In the genomic region with DNA sequence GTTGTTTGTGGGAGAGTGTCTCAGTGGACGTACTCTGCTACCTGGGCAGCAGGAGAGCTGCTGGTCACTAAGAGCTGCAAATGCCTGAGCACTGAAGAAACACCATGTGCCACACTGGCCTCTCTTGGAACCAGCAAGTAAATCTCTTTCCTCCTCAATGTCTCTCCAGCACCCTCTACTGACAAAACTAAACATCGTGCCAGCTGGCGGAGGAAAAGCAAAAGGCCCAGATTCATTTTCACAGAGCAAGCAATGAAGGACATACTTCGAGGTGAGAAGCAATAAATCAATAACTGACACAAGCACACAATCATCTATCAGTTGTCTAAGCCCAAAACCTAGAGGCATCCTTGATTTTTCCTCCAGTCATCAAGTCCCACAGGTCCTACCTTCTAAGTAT, we compare ENCODE assay signal across 3 cellular contexts.
TF ChIP-seq lines count a peak whose summit lies in the region.

No MANE protein-coding gene starts in this region.

TF ChIP-seq in SK-N-SH, 30 proteins besides CTCF, POLR2A, EP300 and RAD21:
- TF ChIP-seq POLR2AphosphoS5 (IDR thresholded peaks at IDR 0.05; ENCODE audit: low read depth, low read length) = no peak
- TF ChIP-seq GATA2 (CRISPR knock-in tag; IDR thresholded peaks at IDR 0.05) = no peak
- TF ChIP-seq MXI1 (IDR thresholded peaks at IDR 0.05; ENCODE audit: low read depth, low read length) = no peak
- no peak for TF ChIP-seq TAF1 (IDR thresholded peaks at IDR 0.05; ENCODE audit: borderline replicate concordance, low read depth, low read length)
- TF ChIP-seq RFX5 (IDR thresholded peaks at IDR 0.05; ENCODE audit: low read length) = no peak
- TF ChIP-seq MEF2A (IDR thresholded peaks at IDR 0.05; ENCODE audit: borderline replicate concordance, low read depth) = no peak
- no peak for TF ChIP-seq TCF12 (IDR thresholded peaks at IDR 0.05)
- TF ChIP-seq, protein P1, sequence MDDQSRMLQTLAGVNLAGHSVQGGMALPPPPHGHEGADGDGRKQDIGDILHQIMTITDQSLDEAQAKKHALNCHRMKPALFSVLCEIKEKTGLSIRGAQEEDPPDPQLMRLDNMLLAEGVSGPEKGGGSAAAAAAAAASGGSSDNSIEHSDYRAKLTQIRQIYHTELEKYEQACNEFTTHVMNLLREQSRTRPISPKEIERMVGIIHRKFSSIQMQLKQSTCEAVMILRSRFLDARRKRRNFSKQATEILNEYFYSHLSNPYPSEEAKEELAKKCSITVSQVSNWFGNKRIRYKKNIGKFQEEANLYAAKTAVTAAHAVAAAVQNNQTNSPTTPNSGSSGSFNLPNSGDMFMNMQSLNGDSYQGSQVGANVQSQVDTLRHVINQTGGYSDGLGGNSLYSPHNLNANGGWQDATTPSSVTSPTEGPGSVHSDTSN (IDR thresholded peaks at IDR 0.05) = no peak
- no peak for TF ChIP-seq SMC3 (IDR thresholded peaks at IDR 0.05; ENCODE audit: low read depth, low read length)
- TF ChIP-seq FOXJ3 (CRISPR knock-in tag; IDR thresholded peaks at IDR 0.05) = no peak
- TF ChIP-seq, protein P2, sequence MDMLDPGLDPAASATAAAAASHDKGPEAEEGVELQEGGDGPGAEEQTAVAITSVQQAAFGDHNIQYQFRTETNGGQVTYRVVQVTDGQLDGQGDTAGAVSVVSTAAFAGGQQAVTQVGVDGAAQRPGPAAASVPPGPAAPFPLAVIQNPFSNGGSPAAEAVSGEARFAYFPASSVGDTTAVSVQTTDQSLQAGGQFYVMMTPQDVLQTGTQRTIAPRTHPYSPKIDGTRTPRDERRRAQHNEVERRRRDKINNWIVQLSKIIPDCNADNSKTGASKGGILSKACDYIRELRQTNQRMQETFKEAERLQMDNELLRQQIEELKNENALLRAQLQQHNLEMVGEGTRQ (IDR thresholded peaks at IDR 0.05; ENCODE audit: borderline replicate concordance, low read depth, low read length) = no peak
TF ChIP-seq in SK-N-SH: peak in this region for 0.

TF ChIP-seq in SK-N-SH treated with all-trans-retinoic acid at 6 μM for 48 hours, 23 proteins besides CTCF, POLR2A, EP300 and RAD21:
- TF ChIP-seq ZNF8 (CRISPR knock-in tag; IDR thresholded peaks at IDR 0.05) (no peak), GLIS3 (CRISPR knock-in tag; IDR thresholded peaks at IDR 0.05) (no peak), ZNF565 (CRISPR knock-in tag; conservative IDR thresholded peaks at IDR 0.05; ENCODE audit: low read depth) (no peak), PPARA (CRISPR knock-in tag; IDR thresholded peaks at IDR 0.05; ENCODE audit: borderline replicate concordance) (no peak), ZNF70 (CRISPR knock-in tag; IDR thresholded peaks at IDR 0.05) (no peak), ZFP3 (CRISPR knock-in tag; IDR thresholded peaks at IDR 0.05) (no peak), OSR1 (CRISPR knock-in tag; IDR thresholded peaks at IDR 0.05) (no peak), TOX (CRISPR knock-in tag; IDR thresholded peaks at IDR 0.05; ENCODE audit: borderline replicate concordance) (no peak), ZFP30 (CRISPR knock-in tag; IDR thresholded peaks at IDR 0.05) (no peak), ZC3H10 (CRISPR knock-in tag; IDR thresholded peaks at IDR 0.05) (no peak)
- TF ChIP-seq, protein P3, sequence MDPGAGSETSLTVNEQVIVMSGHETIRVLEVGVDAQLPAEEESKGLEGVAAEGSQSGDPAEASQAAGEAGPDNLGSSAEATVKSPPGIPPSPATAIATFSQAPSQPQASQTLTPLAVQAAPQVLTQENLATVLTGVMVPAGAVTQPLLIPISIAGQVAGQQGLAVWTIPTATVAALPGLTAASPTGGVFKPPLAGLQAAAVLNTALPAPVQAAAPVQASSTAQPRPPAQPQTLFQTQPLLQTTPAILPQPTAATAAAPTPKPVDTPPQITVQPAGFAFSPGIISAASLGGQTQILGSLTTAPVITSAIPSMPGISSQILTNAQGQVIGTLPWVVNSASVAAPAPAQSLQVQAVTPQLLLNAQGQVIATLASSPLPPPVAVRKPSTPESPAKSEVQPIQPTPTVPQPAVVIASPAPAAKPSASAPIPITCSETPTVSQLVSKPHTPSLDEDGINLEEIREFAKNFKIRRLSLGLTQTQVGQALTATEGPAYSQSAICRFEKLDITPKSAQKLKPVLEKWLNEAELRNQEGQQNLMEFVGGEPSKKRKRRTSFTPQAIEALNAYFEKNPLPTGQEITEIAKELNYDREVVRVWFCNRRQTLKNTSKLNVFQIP (CRISPR knock-in tag; IDR thresholded peaks at IDR 0.05; ENCODE audit: borderline replicate concordance, low read depth) = no peak
- TF ChIP-seq, protein P4, sequence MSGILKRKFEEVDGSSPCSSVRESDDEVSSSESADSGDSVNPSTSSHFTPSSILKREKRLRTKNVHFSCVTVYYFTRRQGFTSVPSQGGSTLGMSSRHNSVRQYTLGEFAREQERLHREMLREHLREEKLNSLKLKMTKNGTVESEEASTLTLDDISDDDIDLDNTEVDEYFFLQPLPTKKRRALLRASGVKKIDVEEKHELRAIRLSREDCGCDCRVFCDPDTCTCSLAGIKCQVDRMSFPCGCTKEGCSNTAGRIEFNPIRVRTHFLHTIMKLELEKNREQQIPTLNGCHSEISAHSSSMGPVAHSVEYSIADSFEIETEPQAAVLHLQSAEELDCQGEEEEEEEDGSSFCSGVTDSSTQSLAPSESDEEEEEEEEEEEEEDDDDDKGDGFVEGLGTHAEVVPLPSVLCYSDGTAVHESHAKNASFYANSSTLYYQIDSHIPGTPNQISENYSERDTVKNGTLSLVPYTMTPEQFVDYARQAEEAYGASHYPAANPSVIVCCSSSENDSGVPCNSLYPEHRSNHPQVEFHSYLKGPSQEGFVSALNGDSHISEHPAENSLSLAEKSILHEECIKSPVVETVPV (CRISPR knock-in tag; IDR thresholded peaks at IDR 0.05) = no peak
- TF ChIP-seq, protein P5, sequence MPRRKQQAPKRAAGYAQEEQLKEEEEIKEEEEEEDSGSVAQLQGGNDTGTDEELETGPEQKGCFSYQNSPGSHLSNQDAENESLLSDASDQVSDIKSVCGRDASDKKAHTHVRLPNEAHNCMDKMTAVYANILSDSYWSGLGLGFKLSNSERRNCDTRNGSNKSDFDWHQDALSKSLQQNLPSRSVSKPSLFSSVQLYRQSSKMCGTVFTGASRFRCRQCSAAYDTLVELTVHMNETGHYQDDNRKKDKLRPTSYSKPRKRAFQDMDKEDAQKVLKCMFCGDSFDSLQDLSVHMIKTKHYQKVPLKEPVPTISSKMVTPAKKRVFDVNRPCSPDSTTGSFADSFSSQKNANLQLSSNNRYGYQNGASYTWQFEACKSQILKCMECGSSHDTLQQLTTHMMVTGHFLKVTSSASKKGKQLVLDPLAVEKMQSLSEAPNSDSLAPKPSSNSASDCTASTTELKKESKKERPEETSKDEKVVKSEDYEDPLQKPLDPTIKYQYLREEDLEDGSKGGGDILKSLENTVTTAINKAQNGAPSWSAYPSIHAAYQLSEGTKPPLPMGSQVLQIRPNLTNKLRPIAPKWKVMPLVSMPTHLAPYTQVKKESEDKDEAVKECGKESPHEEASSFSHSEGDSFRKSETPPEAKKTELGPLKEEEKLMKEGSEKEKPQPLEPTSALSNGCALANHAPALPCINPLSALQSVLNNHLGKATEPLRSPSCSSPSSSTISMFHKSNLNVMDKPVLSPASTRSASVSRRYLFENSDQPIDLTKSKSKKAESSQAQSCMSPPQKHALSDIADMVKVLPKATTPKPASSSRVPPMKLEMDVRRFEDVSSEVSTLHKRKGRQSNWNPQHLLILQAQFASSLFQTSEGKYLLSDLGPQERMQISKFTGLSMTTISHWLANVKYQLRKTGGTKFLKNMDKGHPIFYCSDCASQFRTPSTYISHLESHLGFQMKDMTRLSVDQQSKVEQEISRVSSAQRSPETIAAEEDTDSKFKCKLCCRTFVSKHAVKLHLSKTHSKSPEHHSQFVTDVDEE (CRISPR knock-in tag; IDR thresholded peaks at IDR 0.05) = no peak
- TF ChIP-seq, protein P6, sequence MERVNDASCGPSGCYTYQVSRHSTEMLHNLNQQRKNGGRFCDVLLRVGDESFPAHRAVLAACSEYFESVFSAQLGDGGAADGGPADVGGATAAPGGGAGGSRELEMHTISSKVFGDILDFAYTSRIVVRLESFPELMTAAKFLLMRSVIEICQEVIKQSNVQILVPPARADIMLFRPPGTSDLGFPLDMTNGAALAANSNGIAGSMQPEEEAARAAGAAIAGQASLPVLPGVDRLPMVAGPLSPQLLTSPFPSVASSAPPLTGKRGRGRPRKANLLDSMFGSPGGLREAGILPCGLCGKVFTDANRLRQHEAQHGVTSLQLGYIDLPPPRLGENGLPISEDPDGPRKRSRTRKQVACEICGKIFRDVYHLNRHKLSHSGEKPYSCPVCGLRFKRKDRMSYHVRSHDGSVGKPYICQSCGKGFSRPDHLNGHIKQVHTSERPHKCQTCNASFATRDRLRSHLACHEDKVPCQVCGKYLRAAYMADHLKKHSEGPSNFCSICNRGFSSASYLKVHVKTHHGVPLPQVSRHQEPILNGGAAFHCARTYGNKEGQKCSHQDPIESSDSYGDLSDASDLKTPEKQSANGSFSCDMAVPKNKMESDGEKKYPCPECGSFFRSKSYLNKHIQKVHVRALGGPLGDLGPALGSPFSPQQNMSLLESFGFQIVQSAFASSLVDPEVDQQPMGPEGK (CRISPR knock-in tag; IDR thresholded peaks at IDR 0.05; ENCODE audit: borderline replicate concordance) = no peak

TF ChIP-seq in H1, 55 proteins besides CTCF, POLR2A, EP300 and RAD21:
- TF ChIP-seq, protein P7, sequence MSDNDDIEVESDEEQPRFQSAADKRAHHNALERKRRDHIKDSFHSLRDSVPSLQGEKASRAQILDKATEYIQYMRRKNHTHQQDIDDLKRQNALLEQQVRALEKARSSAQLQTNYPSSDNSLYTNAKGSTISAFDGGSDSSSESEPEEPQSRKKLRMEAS (IDR thresholded peaks at IDR 0.05) = peak; percentile 40; the same call in 1 of the 2 replicates
- TF ChIP-seq CBX5 (IDR thresholded peaks at IDR 0.05; ENCODE audit: low read depth, low read length) (no peak), CHD1 (IDR thresholded peaks at IDR 0.05; ENCODE audit: low read depth, low read length) (no peak), SP4 (IDR thresholded peaks at IDR 0.05; ENCODE audit: low read length) (no peak), KDM1A (IDR thresholded peaks at IDR 0.05; ENCODE audit: borderline replicate concordance, low read length) (peak; percentile 88), NRF1 (IDR thresholded peaks at IDR 0.05; ENCODE audit: low read depth, low read length) (no peak), RNF2 (IDR thresholded peaks at IDR 0.05; ENCODE audit: borderline replicate concordance, low read depth, low read length, missing control alignments, poor library complexity, severe bottlenecking) (no peak), TCF12 (IDR thresholded peaks at IDR 0.05; ENCODE audit: low read depth, low read length) (0 out of 2 replicates have a peak, but pooled peaks have one; percentile 28), TEAD4 (IDR thresholded peaks at IDR 0.05; ENCODE audit: low read depth, low read length) (no peak)
